14 cellular contexts compared by ENCODE assay signal in genomic region chr1:98314591-98314990, GRCh38.
DNase-seq lines count a peak whose midpoint lies in the region; ATAC-seq and TF ChIP-seq lines count a peak whose summit lies in the region.
"Had no signal": no experiment of that assay in that cellular context is flagged by ENCODE, and none has a peak within 500 bp of the region (broad histone marks: within the 10 kb centered on the region; RNA-seq: fewer than 3 reads in every experiment).

No MANE protein-coding gene starts in this region.

- H3K4ac ChIP-seq in IMR-90 (ENCODE audit: low read depth, low read length), result no peak overlapping the region

- H4K20me1 ChIP-seq in IMR-90 (ENCODE audit: insufficient read depth, low read length) (no peaks in the 10 kb centered on the region), fibroblast of lung (ENCODE audit: control insufficient read depth, extremely low read depth, insufficient read depth, low read length) (no peaks in the 10 kb centered on the region)

- no peaks in the 10 kb centered on the region for H3K9me3 Mint-ChIP-seq in activated CD4-positive, alpha-beta memory T cell treated with anti-CD3 and anti-CD28 coated beads for 36 hours
- H3K9me3 Mint-ChIP-seq: HFFc6 had no signal

- H3K36me3 Mint-ChIP-seq in activated CD4-positive, alpha-beta memory T cell treated with anti-CD3 and anti-CD28 coated beads for 36 hours, result no peaks in the 10 kb centered on the region
- H3K36me3 Mint-ChIP-seq: CD4-positive, alpha-beta memory T cell had no signal

- no peak overlapping the region for H2BK5ac ChIP-seq in IMR-90 (ENCODE audit: low read depth, low read length, poor library complexity, severe bottlenecking)

- no peaks in the 10 kb centered on the region for H3K4me1 Mint-ChIP-seq in activated CD4-positive, alpha-beta memory T cell treated with anti-CD3 and anti-CD28 coated beads for 36 hours (ENCODE audit: low read depth)

- H2BK20ac ChIP-seq in IMR-90 (ENCODE audit: low read depth, low read length), result no peak overlapping the region; the same call in 1 of the 2 replicates

- H3K27me3 ChIP-seq in IMR-90 (ENCODE audit: control insufficient read depth, insufficient read depth, low read length) (no peaks in the 10 kb centered on the region), fibroblast of lung (ENCODE audit: control insufficient read depth, insufficient read depth, low read length) (no peaks in the 10 kb centered on the region), right cardiac atrium (ENCODE audit: control insufficient read depth, insufficient read depth) (no peaks in the 10 kb centered on the region)
- H3K27me3 ChIP-seq: BE2C had no signal

- CTCF ChIA-PET in IMR-90 (lab: Yijun Ruan, JAX), result no interaction called here
- CTCF ChIA-PET in activated CD4-positive, alpha-beta memory T cell treated with anti-CD3 and anti-CD28 coated beads for 36 hours (lab: Charles Lee), result no interaction called here

- no peak for TF ChIP-seq RAD21 in IMR-90 (IDR thresholded peaks at IDR 0.05; ENCODE audit: low read length)

- no peak overlapping the region for H4K5ac ChIP-seq in IMR-90 (ENCODE audit: low read depth, low read length)

- in situ Hi-C loops in IMR-90 (cut with MboI; ENCODE audit: low sequenced_read_pairs), result no loop called here

- TF ChIP-seq CTCF in IMR-90 (conservative IDR thresholded peaks at IDR 0.05; ENCODE audit: low read depth, low read length) (no peak), fibroblast of lung (conservative IDR thresholded peaks at IDR 0.05 in 1 of 2, IDR thresholded peaks at IDR 0.05 in 1 of 2; ENCODE audit: low read depth in 1 of 2, low read length in 2 of 2) (no peak)

- H2BK120ac ChIP-seq in IMR-90 (ENCODE audit: low read depth, low read length), result no peak overlapping the region

- H3K9me3 ChIP-seq in IMR-90 (ENCODE audit: control insufficient read depth, insufficient read depth, low read length) (no peaks in the 10 kb centered on the region), fibroblast of lung (ENCODE audit: control insufficient read depth, insufficient read depth, low read depth, low read length) (no peaks in the 10 kb centered on the region), right cardiac atrium (ENCODE audit: control insufficient read depth, low read length) (no peaks in the 10 kb centered on the region)
- H3K9me3 ChIP-seq: BE2C had no signal

- H3K56ac ChIP-seq in IMR-90 (ENCODE audit: extremely low read depth, insufficient read depth, low read length), result no peak overlapping the region

- no TSS peak for BruUV-seq in IMR-90 (replicated peaks; lab: Mats Ljungman, UMichigan)

- no peaks in the 10 kb centered on the region for H3K27me3 Mint-ChIP-seq in activated CD4-positive, alpha-beta memory T cell treated with anti-CD3 and anti-CD28 coated beads for 36 hours

- H3K14ac ChIP-seq in IMR-90 (replicated peaks; ENCODE audit: low read depth, low read length), result no peak overlapping the region; the same call in 1 of the 2 replicates

- ATAC-seq in IMR-90 (ENCODE audit: low read depth) (no peak), right cardiac atrium (no peak), HG02763 (IDR thresholded peaks at IDR 0.05; ENCODE audit: unreplicated experiment) (no peak)

- no peak overlapping the region for H3K27ac Mint-ChIP-seq in activated CD4-positive, alpha-beta memory T cell treated with anti-CD3 and anti-CD28 coated beads for 36 hours

- no peak overlapping the region for H3K27ac ChIP-seq in IMR-90 (ENCODE audit: insufficient read depth, low read length)
- H3K27ac ChIP-seq in fibroblast of lung (ENCODE audit: insufficient read depth, low read length), result no peak overlapping the region
- H3K27ac ChIP-seq in right cardiac atrium (ENCODE audit: low read length), result no peak overlapping the region
- H3K27ac ChIP-seq: C4-2B had no signal

- no peak overlapping the region for H3K9ac ChIP-seq in IMR-90 (ENCODE audit: low read depth, low read length)
- no peak overlapping the region for H3K9ac ChIP-seq in fibroblast of lung (ENCODE audit: insufficient read depth, low read length)

- POLR2A ChIA-PET in IMR-90 (lab: Charles Lee; ENCODE audit: unreplicated experiment), result no interaction called here
- POLR2A ChIA-PET in activated CD4-positive, alpha-beta memory T cell treated with anti-CD3 and anti-CD28 coated beads for 36 hours (lab: Charles Lee), result interaction anchor here (0.6 kb wide), 1 partner anchor 1594 kb away, joined by 5 read pairs; no protein-coding TSS in a partner anchor

- no peaks in the 10 kb centered on the region for H3K79me2 ChIP-seq in fibroblast of lung (ENCODE audit: control insufficient read depth, insufficient read depth, low read length)

- intact Hi-C loops in IMR-90 (cut with micrococcal nuclease) (no loop called here), right cardiac atrium (cut with DNase I) (no loop called here)
- intact Hi-C loops in activated CD4-positive, alpha-beta memory T cell treated with anti-CD3 and anti-CD28 coated beads for 36 hours (cut with micrococcal nuclease), result no loop called here

- H3K18ac ChIP-seq in IMR-90 (ENCODE audit: low read depth, low read length), result no peak overlapping the region

- H4K8ac ChIP-seq in IMR-90 (ENCODE audit: low read depth in 2 of 2, low read length in 2 of 2), result no peak overlapping the region; a peak in 1 of 4 replicates

- H2AFZ ChIP-seq in IMR-90 (replicated peaks; ENCODE audit: low read length, poor library complexity), result no peak overlapping the region
- no peak overlapping the region for H2AFZ ChIP-seq in fibroblast of lung (ENCODE audit: low read length)

- no peak for TF ChIP-seq POLR2A in IMR-90 (IDR thresholded peaks at IDR 0.05; ENCODE audit: low read depth, low read length)

- H3K23ac ChIP-seq in IMR-90 (ENCODE audit: low read depth, low read length), result no peak overlapping the region

- peaks cover 3% of the 10 kb centered on the region; the same call in 1 of the 2 replicates for H3K9me1 ChIP-seq in IMR-90 (ENCODE audit: insufficient read depth, low read length)

- no CpG with 5 or more reads among the region's 1 CpG for WGBS in IMR-90 (ENCODE audit: extremely low coverage in 2 of 2, insufficient read length in 1 of 2), 2 experiments
- WGBS in right cardiac atrium, result 92% methylated on average over 1 of the region's 1 CpG

- H3K4me3 Mint-ChIP-seq in activated CD4-positive, alpha-beta memory T cell treated with anti-CD3 and anti-CD28 coated beads for 36 hours, result no peak overlapping the region
- H3K4me3 Mint-ChIP-seq: CD4-positive, alpha-beta memory T cell had no signal

- DNase-seq in Ammon's horn (ENCODE audit: low spot score), result peak; percentile 30
- DNase-seq in IMR-90, result no peak
- DNase-seq in NCI-H69 (lab: John Stamatoyannopoulos, UW), result peak; percentile 86
- DNase-seq in fibroblast of lung (ENCODE audit: low read depth in 2 of 2), result no peak
- no peak for DNase-seq in SKM-1 treated with dmso at 0.1 percent for 144 hours (lab: John Stamatoyannopoulos, UW; ENCODE audit: unreplicated experiment)
- DNase-seq in right cardiac atrium, result no peak
- no peak for DNase-seq in activated CD4-positive, alpha-beta memory T cell treated with anti-CD3 and anti-CD28 coated beads for 36 hours
- DNase-seq: ACHN; BE2C; CD4-positive, alpha-beta memory T cell; GF-D8 had no signal

- no peak overlapping the region for H2AK9ac ChIP-seq in IMR-90 (replicated peaks; ENCODE audit: low read depth, low read length, poor library complexity)

- no peak overlapping the region for H3K4me2 ChIP-seq in IMR-90 (ENCODE audit: low read depth, low read length)
- peak overlapping the region; percentile 35 for H3K4me2 ChIP-seq in fibroblast of lung (ENCODE audit: extremely low read depth, insufficient read depth, low read length)

- H3K4me1 ChIP-seq in IMR-90 (ENCODE audit: control insufficient read depth, insufficient read depth, low read length) (peaks cover 8% of the 10 kb centered on the region), fibroblast of lung (ENCODE audit: control insufficient read depth, extremely low read depth, insufficient read depth, low read length) (peaks cover 11% of the 10 kb centered on the region), right cardiac atrium (ENCODE audit: control insufficient read depth, insufficient read depth, low read length) (no peaks in the 10 kb centered on the region)
- H3K4me1 ChIP-seq: BE2C had no signal

- dilution Hi-C loops in IMR-90 (cut with HindIII; ENCODE audit: low sequenced_read_pairs, unreplicated experiment), result no loop called here

- H2AK5ac ChIP-seq in IMR-90 (ENCODE audit: low read depth, low read length), result peak overlapping the region; percentile 88; the same call in 1 of the 2 replicates

- H3K4me3 ChIP-seq in IMR-90 (ENCODE audit: insufficient read depth, low read depth, low read length), result no peak overlapping the region
- no peak overlapping the region for H3K4me3 ChIP-seq in fibroblast of lung (replicated peaks in 1 of 4; ENCODE audit: control extremely low read depth in 1 of 4, insufficient read depth in 1 of 4, low read depth in 3 of 4, low read length in 4 of 4)
- no peak overlapping the region for H3K4me3 ChIP-seq in right cardiac atrium (ENCODE audit: low read length)

- H3K36me3 ChIP-seq in IMR-90 (ENCODE audit: control insufficient read depth, insufficient read depth, low read length), result no peaks in the 10 kb centered on the region
- H3K36me3 ChIP-seq in fibroblast of lung (ENCODE audit: control insufficient read depth, insufficient read depth, low read length), result no peaks in the 10 kb centered on the region
- H3K36me3 ChIP-seq: BE2C had no signal

- no peaks in the 10 kb centered on the region for H3K79me1 ChIP-seq in IMR-90 (ENCODE audit: low read depth in 1 of 2, low read length in 2 of 2)

- peak overlapping the region; percentile 61 for H4K91ac ChIP-seq in IMR-90 (ENCODE audit: insufficient read depth, low read depth, low read length)

- H2BK15ac ChIP-seq in IMR-90 (ENCODE audit: low read depth, low read length), result peak overlapping the region; percentile 99; the same call in 1 of the 3 replicates

TF ChIP-seq in IMR-90, 13 proteins besides CTCF, POLR2A, EP300 and RAD21 (continues in another document):
- TF ChIP-seq ELK1 (IDR thresholded peaks at IDR 0.05; ENCODE audit: borderline replicate concordance, low read depth, low read length), result no peak
- no peak for TF ChIP-seq NFE2L2 (IDR thresholded peaks at IDR 0.05; ENCODE audit: low read depth, low read length)
- TF ChIP-seq MAFK (IDR thresholded peaks at IDR 0.05; ENCODE audit: low read depth, low read length), result no peak
- no peak for TF ChIP-seq RCOR1 (IDR thresholded peaks at IDR 0.05; ENCODE audit: insufficient replicate concordance, low read length)

Comparison
In these comparisons a context has a peak if more than half of its experiments do, and no peak if none do; other contexts are left out.
1. DNase-seq: peak in Ammon's horn (single experiment) and NCI-H69 (single experiment); none in IMR-90 (single experiment), fibroblast of lung (0 of 2), SKM-1 treated with dmso at 0.1 percent for 144 hours (single experiment), right cardiac atrium (0 of 3) and activated CD4-positive, alpha-beta memory T cell treated with anti-CD3 and anti-CD28 coated beads for 36 hours (single experiment).